ENCODE assay signal across 9 cellular contexts in genomic region chr9:37582548-37583157, GRCh38. TPM values are rescaled to one million over a fixed set of nuclear protein-coding genes. Genes with fewer than 3 reads are reported as not detected.
DNase-seq lines count a peak whose midpoint lies in the region; ATAC-seq and TF ChIP-seq lines count a peak whose summit lies in the region.
"Had no signal": no experiment of that assay in that cellular context is flagged by ENCODE, and none has a peak within 500 bp of the region (broad histone marks: within the 10 kb centered on the region; RNA-seq: fewer than 3 reads in every experiment).

No MANE protein-coding gene starts in this region.

- no peak for TF ChIP-seq EP300 in upper lobe of left lung (IDR thresholded peaks at IDR 0.05)

- H3K27me3 ChIP-seq in brain microvascular endothelial cell (replicated peaks) (no peaks in the 10 kb centered on the region), upper lobe of left lung (no peaks in the 10 kb centered on the region)

- H3K4me1 ChIP-seq in upper lobe of left lung: no peaks in the 10 kb centered on the region

- CTCF ChIA-PET in activated CD8-positive, alpha-beta memory T cell treated with anti-CD3 and anti-CD28 coated beads, Interleukin-2, amount 10 ng/mL, durations not matched to agents 7 days and 5 days (lab: Charles Lee): interaction anchor here (0.5 to 1.6 kb wide), 4 partner anchors 9 to 237 kb away, joined by 3 to 10 read pairs (median 4); partner anchors contain the start of gene TOMM5

- H3K27me3 Mint-ChIP-seq in activated CD8-positive, alpha-beta memory T cell treated with anti-CD3 and anti-CD28 coated beads, Interleukin-2, amount 10 ng/mL, durations not matched to agents 7 days and 5 days: no peaks in the 10 kb centered on the region
- H3K27me3 Mint-ChIP-seq: activated naive CD4-positive, alpha-beta T cell treated with anti-CD3 and anti-CD28 coated beads, Interleukin-2, amount 50 U/mL, for 24 hours had no signal

- TF ChIP-seq POLR2A in upper lobe of left lung (IDR thresholded peaks at IDR 0.05): no peak

- in situ Hi-C loops in brain microvascular endothelial cell (cut with HindIII; ENCODE audit: low pct_ligation_motif_present, low sequenced_read_pairs): loop anchor here (25.0 kb wide), 1 partner anchor 95 kb away; the partner anchor contains the start of gene POLR1E

- H3K36me3 Mint-ChIP-seq in activated CD8-positive, alpha-beta memory T cell treated with anti-CD3 and anti-CD28 coated beads, Interleukin-2, amount 10 ng/mL, durations not matched to agents 7 days and 5 days: peaks cover 45% of the 10 kb centered on the region

- H3K27ac ChIP-seq in brain microvascular endothelial cell: no peak overlapping the region
- H3K27ac ChIP-seq in upper lobe of left lung: no peak overlapping the region

- no peaks in the 10 kb centered on the region for H3K9me3 ChIP-seq in upper lobe of left lung

- H3K4me3 ChIP-seq in brain microvascular endothelial cell (ENCODE audit: low read depth, low read length): no peak overlapping the region
- no peak overlapping the region for H3K4me3 ChIP-seq in upper lobe of left lung

- intact Hi-C loops in sciatic nerve (cut with DNase I): no loop called here

- H3K36me3 ChIP-seq in brain microvascular endothelial cell (replicated peaks): peaks cover 50% of the 10 kb centered on the region
- H3K36me3 ChIP-seq in upper lobe of left lung: peaks cover 7 to 55% (median 23%) of the 10 kb centered on the region in 4 donors

- ATAC-seq in activated CD8-positive, alpha-beta memory T cell treated with anti-CD3 and anti-CD28 coated beads, Interleukin-2, amount 10 ng/mL, durations not matched to agents 7 days and 5 days: no peak
- peak in 1 of 2 donors; percentile 66 for ATAC-seq in upper lobe of left lung (ENCODE audit: low FRiP score in 2 of 2)
- ATAC-seq in HG03571 (IDR thresholded peaks at IDR 0.05; ENCODE audit: unreplicated experiment): no peak
- no peak for ATAC-seq in sciatic nerve

- no peak for DNase-seq in activated CD8-positive, alpha-beta memory T cell treated with anti-CD3 and anti-CD28 coated beads, Interleukin-2, amount 10 ng/mL, durations not matched to agents 7 days and 5 days
- no peak for DNase-seq in activated CD8-positive, alpha-beta memory T cell treated with anti-CD3 and anti-CD28 coated beads for 24 hours
- DNase-seq in NCI-H2029 (lab: John Stamatoyannopoulos, UW): peak; percentile 27
- DNase-seq in brain microvascular endothelial cell: peak; percentile 47
- DNase-seq in kidney tubule cell (ENCODE audit: low spot score): peak; percentile 62
- DNase-seq in upper lobe of left lung: no peak
- DNase-seq in sciatic nerve (ENCODE audit: low spot score): no peak

- H3K4me1 Mint-ChIP-seq in activated CD8-positive, alpha-beta memory T cell treated with anti-CD3 and anti-CD28 coated beads, Interleukin-2, amount 10 ng/mL, durations not matched to agents 7 days and 5 days: peaks cover 2% of the 10 kb centered on the region

- H3K9me3 Mint-ChIP-seq in activated CD8-positive, alpha-beta memory T cell treated with anti-CD3 and anti-CD28 coated beads, Interleukin-2, amount 10 ng/mL, durations not matched to agents 7 days and 5 days (ENCODE audit: low read depth): no peaks in the 10 kb centered on the region
- H3K9me3 Mint-ChIP-seq: activated naive CD4-positive, alpha-beta T cell treated with anti-CD3 and anti-CD28 coated beads, Interleukin-2, amount 50 U/mL, for 24 hours had no signal

- H3K27ac Mint-ChIP-seq in activated CD8-positive, alpha-beta memory T cell treated with anti-CD3 and anti-CD28 coated beads, Interleukin-2, amount 10 ng/mL, durations not matched to agents 7 days and 5 days: peak overlapping the region; percentile 27
- H3K27ac Mint-ChIP-seq: activated naive CD4-positive, alpha-beta T cell treated with anti-CD3 and anti-CD28 coated beads, Interleukin-2, amount 50 U/mL, for 24 hours had no signal

- 74 to 84% methylated on average over 6 of the region's 6 CpGs for WGBS in upper lobe of left lung, 2 donors

- H3K4me3 Mint-ChIP-seq in activated CD8-positive, alpha-beta memory T cell treated with anti-CD3 and anti-CD28 coated beads, Interleukin-2, amount 10 ng/mL, durations not matched to agents 7 days and 5 days: no peak overlapping the region
- H3K4me3 Mint-ChIP-seq: activated naive CD4-positive, alpha-beta T cell treated with anti-CD3 and anti-CD28 coated beads, Interleukin-2, amount 50 U/mL, for 24 hours had no signal

- TF ChIP-seq CTCF in brain microvascular endothelial cell (IDR thresholded peaks at IDR 0.05; ENCODE audit: low read depth, low read length, missing control alignments) (peak; percentile 56), upper lobe of left lung (IDR thresholded peaks at IDR 0.05) (peak; percentile 33 to 70 (median 56))

RNA-seq across cellular contexts. Expression of gene FBXO10, which starts 6.5 kb away (rescaled TPM):
- total RNA-seq in activated CD8-positive, alpha-beta memory T cell treated with anti-CD3 and anti-CD28 coated beads, Interleukin-2, amount 10 ng/mL, durations not matched to agents 7 days and 5 days: 1 to 10 TPM; 1.3 to 2.6 TPM
- 10 to 100 TPM in 2 of 6 donors, 1 to 10 TPM in 4; 7.9 to 13.4 (median 8.7) TPM for total RNA-seq in upper lobe of left lung
- total RNA-seq in sciatic nerve: 8.0 TPM

RNA-seq across cellular contexts. Expression of gene TOMM5, which starts 9.7 kb away (rescaled TPM):
- 100 to 1,000 TPM in 1 of 2 experiments, 10 to 100 TPM in 1; 91.6 to 113 TPM for total RNA-seq in activated CD8-positive, alpha-beta memory T cell treated with anti-CD3 and anti-CD28 coated beads, Interleukin-2, amount 10 ng/mL, durations not matched to agents 7 days and 5 days
- total RNA-seq in upper lobe of left lung (10 to 100 TPM; 35.4 to 83.5 (median 54.2) TPM), sciatic nerve (60.0 TPM)

Comparison
In these comparisons a context has a peak if more than half of its experiments do, and no peak if none do; other contexts are left out.
1. DNase-seq: peak in NCI-H2029 (single experiment), brain microvascular endothelial cell (single experiment) and kidney tubule cell (single experiment); none in activated CD8-positive, alpha-beta memory T cell treated with anti-CD3 and anti-CD28 coated beads, Interleukin-2, amount 10 ng/mL, durations not matched to agents 7 days and 5 days (single experiment), activated CD8-positive, alpha-beta memory T cell treated with anti-CD3 and anti-CD28 coated beads for 24 hours (single experiment), upper lobe of left lung (0 of 2) and sciatic nerve (single experiment).